In genomic region chr3:32844322-32844654, GRCh38 we compare ENCODE assay signal across 19 cellular contexts. TPM values are rescaled to one million over a fixed set of nuclear protein-coding genes. Genes with fewer than 3 reads are reported as not detected.
DNase-seq lines count a peak whose midpoint lies in the region; ATAC-seq, FAIRE-seq and TF ChIP-seq lines count a peak whose summit lies in the region.
"Had no signal": no experiment of that assay in that cellular context is flagged by ENCODE, and none has a peak within 500 bp of the region (broad histone marks: within the 10 kb centered on the region; RNA-seq: fewer than 3 reads in every experiment).

No MANE protein-coding gene starts in this region.

- POLR2A ChIA-PET in A673 (lab: Charles Lee; ENCODE audit: low non-redundant PET) (no interaction called here), H1 (lab: Charles Lee; ENCODE audit: partially characterized antibody) (interaction anchor here (1.3 to 17.0 kb wide), 10 partner anchors 7 to 63 kb away, joined by 3 to 303 read pairs (median 83); partner anchors contain the start of gene TRIM71)
- POLR2A ChIA-PET in activated CD8-positive, alpha-beta T cell treated with anti-CD3 and anti-CD28 coated beads for 36 hours (lab: Charles Lee), result no interaction called here

- no TSS peak for BruUV-seq in A673 (replicated peaks; lab: Mats Ljungman, UMichigan)

- H2BK12ac ChIP-seq in H1 (ENCODE audit: low read depth, low read length), result no peak overlapping the region; the same call in 1 of the 2 replicates

- H3K14ac ChIP-seq in H1 (ENCODE audit: insufficient read length), result no peak overlapping the region

- H3K9me3 Mint-ChIP-seq in activated CD8-positive, alpha-beta T cell treated with anti-CD3 and anti-CD28 coated beads for 36 hours, result no peaks in the 10 kb centered on the region

- H4K91ac ChIP-seq in H1 (replicated peaks; ENCODE audit: insufficient read length, low read length), result no peak overlapping the region

- H3K27me3 ChIP-seq in A673 (replicated peaks; ENCODE audit: insufficient read depth, low read depth, low read length, poor library complexity) (no peaks in the 10 kb centered on the region), H1 (replicated peaks in 1 of 4; ENCODE audit: control insufficient read depth in 3 of 4, extremely low read depth in 1 of 4, insufficient read depth in 3 of 4, low read length in 3 of 4) (no peaks in the 10 kb centered on the region), mesendoderm (ENCODE audit: insufficient read depth, low read length, poor library complexity) (no peaks in the 10 kb centered on the region)

- peak overlapping the region; percentile 39; the same call in 1 of the 2 replicates for H3K18ac ChIP-seq in H1 (ENCODE audit: extremely low read depth, low read length)
- peak overlapping the region; percentile 62 for H3K18ac ChIP-seq in mesendoderm (ENCODE audit: low read length)

- FAIRE-seq in H1 (lab: Jason Lieb, UNC), result no peak

- no peak for TF ChIP-seq POLR2A in H1 (IDR thresholded peaks at IDR 0.05; ENCODE audit: control extremely low read depth in 1 of 2, low read depth in 2 of 2, low read length in 2 of 2)

- peak overlapping the region; percentile 4 for H4K5ac ChIP-seq in H1 (ENCODE audit: insufficient read length, low read depth, low read length)
- no peak overlapping the region for H4K5ac ChIP-seq in mesendoderm (ENCODE audit: low read length)

- TF ChIP-seq CTCF in A673 (conservative IDR thresholded peaks at IDR 0.05; ENCODE audit: low read depth, low read length) (no peak), H1 (IDR thresholded peaks at IDR 0.05; ENCODE audit: control extremely low read depth in 1 of 3, insufficient read depth in 1 of 3, low read depth in 1 of 3, low read length in 3 of 3) (no peak)
- TF ChIP-seq CTCF in activated CD8-positive, alpha-beta T cell treated with anti-CD3 and anti-CD28 coated beads for 36 hours (IDR thresholded peaks at IDR 0.05), result no peak

- DNase-seq in A673 (ENCODE audit: low spot score) (no peak), H1 (ENCODE audit: low read depth in 1 of 2, low spot score in 2 of 2) (no peak), mesendoderm (no peak), D341Med (ENCODE audit: low spot score) (no peak)
- no peak for DNase-seq in activated CD8-positive, alpha-beta T cell treated with anti-CD3 and anti-CD28 coated beads for 36 hours
- DNase-seq: 8988T, COR-L47, DMS53, HCEC 1CT, Kasumi-1, MV-4-11, NCI-H1436, NCI-H2081, NCI-H524 treated with DMSO at 0.1 percent for 48 hours had no signal

- H3K27ac Mint-ChIP-seq in activated CD8-positive, alpha-beta T cell treated with anti-CD3 and anti-CD28 coated beads for 36 hours, result no peak overlapping the region

- H3K79me1 ChIP-seq in H1 (ENCODE audit: low read depth, low read length), result peaks cover 2% of the 10 kb centered on the region; the same call in 1 of the 2 replicates
- H3K79me1 ChIP-seq in mesendoderm (ENCODE audit: low read length), result peaks cover 2% of the 10 kb centered on the region

- no peak overlapping the region for H2BK20ac ChIP-seq in H1 (ENCODE audit: low read length)

- 4% methylated on average over 7 of the region's 7 CpGs; no CpG with 5 or more reads in 1 of the 2 experiments for WGBS in H1 (ENCODE audit: extremely low coverage in 1 of 2, insufficient coverage in 1 of 2, insufficient read length in 1 of 2, insufficient replicate concordance in 2 of 2, low coverage in 1 of 2, low lambda C conversion rate in 2 of 2, missing lambda C conversion rate in 1 of 2), 2 experiments
- no CpG with 5 or more reads among the region's 7 CpGs for WGBS in mesendoderm (ENCODE audit: extremely low coverage, insufficient coverage, low lambda C conversion rate)

- H3K56ac ChIP-seq in H1 (replicated peaks; ENCODE audit: insufficient read length, low read depth, low read length) (peak overlapping the region; percentile 52), mesendoderm (ENCODE audit: low read length) (peak overlapping the region; percentile 82)

- H2BK120ac ChIP-seq in H1 (replicated peaks; ENCODE audit: low read depth, low read length), result no peak overlapping the region
- no peak overlapping the region for H2BK120ac ChIP-seq in mesendoderm (ENCODE audit: low read depth, low read length)

- no peaks in the 10 kb centered on the region for H3K36me3 ChIP-seq in A673 (ENCODE audit: insufficient read depth, low read length, poor library complexity, severe bottlenecking)
- H3K36me3 ChIP-seq in KOPT-K1 (ENCODE audit: insufficient read depth, low read length), result no peaks in the 10 kb centered on the region
- H3K36me3 ChIP-seq in H1 (ENCODE audit: control insufficient read depth in 2 of 4, insufficient read depth in 4 of 4, low read length in 3 of 4), result peaks cover 0 to 3% (median 0%) of the 10 kb centered on the region in 4 experiments; a peak in 1 of 8 replicates
- H3K36me3 ChIP-seq in mesendoderm (ENCODE audit: control insufficient read depth, insufficient read depth, low read length), result no peaks in the 10 kb centered on the region

- H3K4me1 ChIP-seq in A673 (ENCODE audit: insufficient read depth, low read length, poor library complexity, severe bottlenecking), result peaks cover 34% of the 10 kb centered on the region
- H3K4me1 ChIP-seq in H1 (replicated peaks in 1 of 4; ENCODE audit: control insufficient read depth in 3 of 4, insufficient read depth in 4 of 4, low read length in 3 of 4), result peaks cover 48 to 67% (median 64%) of the 10 kb centered on the region in 4 experiments
- H3K4me1 ChIP-seq in mesendoderm (ENCODE audit: control insufficient read depth, low read depth, low read length), result peaks cover 53% of the 10 kb centered on the region

- no peak for TF ChIP-seq RAD21 in H1 (IDR thresholded peaks at IDR 0.05 in 1 of 2, conservative IDR thresholded peaks at IDR 0.05 in 1 of 2; ENCODE audit: low read depth in 2 of 2, low read length in 2 of 2)

- intact Hi-C loops in A673 (cut with micrococcal nuclease; ENCODE audit: unreplicated experiment), result no loop called here
- intact Hi-C loops in activated CD8-positive, alpha-beta T cell treated with anti-CD3 and anti-CD28 coated beads for 36 hours (cut with micrococcal nuclease), result no loop called here

- H3K9ac ChIP-seq in H1 (replicated peaks in 1 of 4; ENCODE audit: extremely low read depth in 1 of 4, low read depth in 3 of 4, low read length in 3 of 4) (no peak overlapping the region), mesendoderm (ENCODE audit: low read length) (peak overlapping the region; percentile 28)

- no peak overlapping the region for H2BK15ac ChIP-seq in H1 (ENCODE audit: low read length)
- H2BK15ac ChIP-seq in mesendoderm (replicated peaks; ENCODE audit: low read depth), result no peak overlapping the region

- 0 out of 2 replicates have a peak overlapping the region, but pooled peaks have one; percentile 68 for H2AK5ac ChIP-seq in H1 (ENCODE audit: low read depth, low read length)
- no peak overlapping the region for H2AK5ac ChIP-seq in mesendoderm (ENCODE audit: low read length)

- H2AFZ ChIP-seq in H1 (ENCODE audit: low read length), result no peak overlapping the region

- peak overlapping the region; percentile 80 for H3K27ac ChIP-seq in A673 (ENCODE audit: low read depth, low read length, poor library complexity, severe bottlenecking)
- H3K27ac ChIP-seq in KOPT-K1 (ENCODE audit: low read depth, low read length, poor library complexity, severe bottlenecking), result peak overlapping the region; percentile 75
- H3K27ac ChIP-seq in H1 (ENCODE audit: low read depth, low read length), result peak overlapping the region; percentile 53; the same call in 1 of the 2 replicates
- H3K27ac ChIP-seq in mesendoderm (ENCODE audit: low read depth, low read length), result peak overlapping the region; percentile 96
- H3K27ac ChIP-seq: C4-2B, HL-60 had no signal

- H3K23ac ChIP-seq in H1 (ENCODE audit: insufficient read length), result no peak overlapping the region
- no peak overlapping the region for H3K23ac ChIP-seq in mesendoderm (ENCODE audit: low read length)

- H3K4me3 ChIP-seq in A673 (ENCODE audit: low read depth, low read length, poor library complexity, severe bottlenecking), result no peak overlapping the region
- H3K4me3 ChIP-seq in H1 (ENCODE audit: extremely low read depth in 1 of 4, insufficient read depth in 2 of 4, low read depth in 3 of 4, low read length in 4 of 4), result peak overlapping the region; percentile 1 to 57 (median 26); a peak in 7 of 8 replicates
- H3K4me3 ChIP-seq in mesendoderm (ENCODE audit: low read length), result no peak overlapping the region

- H3K9me3 ChIP-seq in A673 (ENCODE audit: low read depth, low read length, poor library complexity, severe bottlenecking) (no peaks in the 10 kb centered on the region), KOPT-K1 (ENCODE audit: insufficient read depth, low read length, poor library complexity, severe bottlenecking) (no peaks in the 10 kb centered on the region), H1 (ENCODE audit: insufficient read depth in 2 of 2, low read depth in 1 of 2, low read length in 1 of 2) (no peaks in the 10 kb centered on the region)

- CTCF ChIA-PET in A673 (lab: Charles Lee), result no interaction called here
- CTCF ChIA-PET in H1 (lab: Charles Lee; ENCODE audit: partially characterized antibody), result interaction anchor here (0.6 to 5.5 kb wide), 12 partner anchors 11 to 63 kb away, joined by 3 to 34 read pairs (median 6); no protein-coding TSS in a partner anchor
- CTCF ChIA-PET in activated CD8-positive, alpha-beta T cell treated with anti-CD3 and anti-CD28 coated beads for 36 hours (lab: Charles Lee), result no interaction called here

- no peaks in the 10 kb centered on the region for H3K27me3 Mint-ChIP-seq in activated CD8-positive, alpha-beta T cell treated with anti-CD3 and anti-CD28 coated beads for 36 hours

- H3K4me2 ChIP-seq in H1 (ENCODE audit: insufficient read depth in 1 of 2, low read depth in 2 of 2, low read length in 2 of 2), result peak overlapping the region; percentile 73 to 93
- peak overlapping the region; percentile 0 for H3K4me2 ChIP-seq in mesendoderm (ENCODE audit: low read length)

- peaks cover 33 to 36% of the 10 kb centered on the region in 2 experiments for H4K20me1 ChIP-seq in H1 (replicated peaks in 1 of 2; ENCODE audit: control insufficient read depth in 1 of 2, insufficient read depth in 2 of 2, low read length in 2 of 2)

- H4K8ac ChIP-seq in H1 (ENCODE audit: extremely low read depth, insufficient read depth, low read length) (no peak overlapping the region), mesendoderm (ENCODE audit: low read depth, low read length) (no peak overlapping the region)

- H3K4ac ChIP-seq in H1 (replicated peaks; ENCODE audit: insufficient read length, low read depth, low read length) (no peak overlapping the region), mesendoderm (ENCODE audit: low read depth, low read length) (peak overlapping the region; percentile 8)

- peaks cover 14% of the 10 kb centered on the region for H3K4me1 Mint-ChIP-seq in activated CD8-positive, alpha-beta T cell treated with anti-CD3 and anti-CD28 coated beads for 36 hours (ENCODE audit: low read depth)

- H3K79me2 ChIP-seq in H1 (ENCODE audit: control insufficient read depth in 1 of 2, insufficient read depth in 2 of 2, low read length in 2 of 2), result peaks cover 72 to 98% of the 10 kb centered on the region in 2 experiments
- peaks cover 89% of the 10 kb centered on the region for H3K79me2 ChIP-seq in mesendoderm (ENCODE audit: control insufficient read depth, insufficient read depth, low read length)

- peaks cover 2% of the 10 kb centered on the region; the same call in 1 of the 2 replicates for H3K23me2 ChIP-seq in H1 (ENCODE audit: low read depth, low read length)

- no peaks in the 10 kb centered on the region for H3K36me3 Mint-ChIP-seq in activated CD8-positive, alpha-beta T cell treated with anti-CD3 and anti-CD28 coated beads for 36 hours (ENCODE audit: low read depth)

- ATAC-seq in GM18873 (IDR thresholded peaks at IDR 0.05; ENCODE audit: low FRiP score, unreplicated experiment) (no peak), HG02852 (IDR thresholded peaks at IDR 0.05; ENCODE audit: unreplicated experiment) (no peak)
- no peak for ATAC-seq in activated CD8-positive, alpha-beta T cell treated with anti-CD3 and anti-CD28 coated beads for 36 hours

- H2BK5ac ChIP-seq in H1 (ENCODE audit: low read depth, low read length), result 0 out of 2 replicates have a peak overlapping the region, but pooled peaks have one; percentile 37
- no peak overlapping the region for H2BK5ac ChIP-seq in mesendoderm (ENCODE audit: low read length)

- no peak for TF ChIP-seq EP300 in H1 (IDR thresholded peaks at IDR 0.05; ENCODE audit: borderline replicate concordance in 1 of 2, low read depth in 2 of 2, low read length in 2 of 2)

- no peak overlapping the region for H3K4me3 Mint-ChIP-seq in activated CD8-positive, alpha-beta T cell treated with anti-CD3 and anti-CD28 coated beads for 36 hours

RNA-seq across cellular contexts. Expression of gene TRIM71, which starts 26.5 kb away (rescaled TPM):
- total RNA-seq in A673 (2021), result 0.30 and 0.39 TPM in 2 replicates
- total RNA-seq in H1 (2021; fragmentation: NEBNext Ultra II Directional; extraction: Animal tissue kit (Norgen Biotek cat#: 25700)), result 293 and 296 TPM in 2 replicates
- 53.7 and 69.5 TPM in 2 replicates for polyA plus RNA-seq in H1 (2011; rRNA removed)
- 68.9 TPM for polyA plus RNA-seq in H1 (2011; cell fraction: cytosol; rRNA removed)
- polyA plus RNA-seq in H1 (2011; cell fraction: nucleus; rRNA removed), result 102 TPM
- polyA plus RNA-seq in H1 (2012, experiment 1 of 2), result 85.2 to 149 TPM (median 103 TPM) in 4 replicates
- 12.6 TPM for polyA plus RNA-seq in H1 (2012, experiment 2 of 2)
- 97.8 TPM for polyA plus RNA-seq in H1 (2013, experiment 1 of 2)
- 89.4 TPM for polyA plus RNA-seq in H1 (2013, experiment 2 of 2)
- polyA minus RNA-seq in H1 (2011; rRNA and poly(A)+ RNA removed), result 269 and 275 TPM in 2 replicates
- polyA minus RNA-seq in H1 (2011; cell fraction: cytosol; rRNA and poly(A)+ RNA removed), result 280 TPM
- polyA minus RNA-seq in H1 (2011; cell fraction: nucleus; rRNA and poly(A)+ RNA removed), result 319 TPM
- polyA plus RNA-seq in mesendoderm (2013, experiment 1 of 2), result 53.0 TPM
- polyA plus RNA-seq in mesendoderm (2013, experiment 2 of 2), result 51.3 TPM
- under 1 TPM; 0.18 to 0.22 TPM for total RNA-seq in activated CD8-positive, alpha-beta T cell treated with anti-CD3 and anti-CD28 coated beads for 36 hours

Comparison
In these comparisons a context has a peak if more than half of its experiments do, and no peak if none do; other contexts are left out.
1. H3K4me3 ChIP-seq: peak in H1 (4 of 4); none in A673 (single experiment) and mesendoderm (single experiment).
2. RNA of gene TRIM71, which starts 26.5 kb away (total RNA-seq): 293 to 296 TPM in H1; 0.30 to 0.39 TPM in A673 and 0.18 to 0.22 TPM in activated CD8-positive, alpha-beta T cell treated with anti-CD3 and anti-CD28 coated beads for 36 hours; every median in the first group is over 100 times any median in the second.
3. Peak in every context shown above with its lines, with median percentiles within 50 percentile points of each other: H3K27ac ChIP-seq.